2 cellular contexts compared by ENCODE assay signal in genomic region chr17:16495980-16496819, GRCh38.
TF ChIP-seq lines count a peak whose summit lies in the region.

No MANE protein-coding gene starts in this region.

TF ChIP-seq in WTC11, 78 proteins besides CTCF, POLR2A, EP300 and RAD21 (continued from another document and continues in another):
- no peak for TF ChIP-seq EMX1 (CRISPR knock-in tag; IDR thresholded peaks at IDR 0.05)
- TF ChIP-seq, protein P1, sequence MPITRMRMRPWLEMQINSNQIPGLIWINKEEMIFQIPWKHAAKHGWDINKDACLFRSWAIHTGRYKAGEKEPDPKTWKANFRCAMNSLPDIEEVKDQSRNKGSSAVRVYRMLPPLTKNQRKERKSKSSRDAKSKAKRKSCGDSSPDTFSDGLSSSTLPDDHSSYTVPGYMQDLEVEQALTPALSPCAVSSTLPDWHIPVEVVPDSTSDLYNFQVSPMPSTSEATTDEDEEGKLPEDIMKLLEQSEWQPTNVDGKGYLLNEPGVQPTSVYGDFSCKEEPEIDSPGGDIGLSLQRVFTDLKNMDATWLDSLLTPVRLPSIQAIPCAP (CRISPR knock-in tag; IDR thresholded peaks at IDR 0.05): no peak
- TF ChIP-seq, protein P2, sequence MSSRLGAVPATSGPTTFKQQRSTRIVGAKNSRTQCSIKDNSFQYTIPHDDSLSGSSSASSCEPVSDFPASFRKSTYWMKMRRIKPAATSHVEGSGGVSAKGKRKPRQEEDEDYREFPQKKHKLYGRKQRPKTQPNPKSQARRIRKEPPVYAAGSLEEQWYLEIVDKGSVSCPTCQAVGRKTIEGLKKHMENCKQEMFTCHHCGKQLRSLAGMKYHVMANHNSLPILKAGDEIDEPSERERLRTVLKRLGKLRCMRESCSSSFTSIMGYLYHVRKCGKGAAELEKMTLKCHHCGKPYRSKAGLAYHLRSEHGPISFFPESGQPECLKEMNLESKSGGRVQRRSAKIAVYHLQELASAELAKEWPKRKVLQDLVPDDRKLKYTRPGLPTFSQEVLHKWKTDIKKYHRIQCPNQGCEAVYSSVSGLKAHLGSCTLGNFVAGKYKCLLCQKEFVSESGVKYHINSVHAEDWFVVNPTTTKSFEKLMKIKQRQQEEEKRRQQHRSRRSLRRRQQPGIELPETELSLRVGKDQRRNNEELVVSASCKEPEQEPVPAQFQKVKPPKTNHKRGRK (CRISPR knock-in tag; IDR thresholded peaks at IDR 0.05; ENCODE audit: borderline replicate concordance): no peak
- TF ChIP-seq FOXP4 (CRISPR knock-in tag; IDR thresholded peaks at IDR 0.05): no peak
- no peak for TF ChIP-seq KAT7 (CRISPR knock-in tag; IDR thresholded peaks at IDR 0.05; ENCODE audit: borderline replicate concordance)
- TF ChIP-seq, protein P3, sequence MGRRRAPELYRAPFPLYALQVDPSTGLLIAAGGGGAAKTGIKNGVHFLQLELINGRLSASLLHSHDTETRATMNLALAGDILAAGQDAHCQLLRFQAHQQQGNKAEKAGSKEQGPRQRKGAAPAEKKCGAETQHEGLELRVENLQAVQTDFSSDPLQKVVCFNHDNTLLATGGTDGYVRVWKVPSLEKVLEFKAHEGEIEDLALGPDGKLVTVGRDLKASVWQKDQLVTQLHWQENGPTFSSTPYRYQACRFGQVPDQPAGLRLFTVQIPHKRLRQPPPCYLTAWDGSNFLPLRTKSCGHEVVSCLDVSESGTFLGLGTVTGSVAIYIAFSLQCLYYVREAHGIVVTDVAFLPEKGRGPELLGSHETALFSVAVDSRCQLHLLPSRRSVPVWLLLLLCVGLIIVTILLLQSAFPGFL (CRISPR knock-in tag; IDR thresholded peaks at IDR 0.05; ENCODE audit: borderline replicate concordance): no peak
- TF ChIP-seq, protein P4, sequence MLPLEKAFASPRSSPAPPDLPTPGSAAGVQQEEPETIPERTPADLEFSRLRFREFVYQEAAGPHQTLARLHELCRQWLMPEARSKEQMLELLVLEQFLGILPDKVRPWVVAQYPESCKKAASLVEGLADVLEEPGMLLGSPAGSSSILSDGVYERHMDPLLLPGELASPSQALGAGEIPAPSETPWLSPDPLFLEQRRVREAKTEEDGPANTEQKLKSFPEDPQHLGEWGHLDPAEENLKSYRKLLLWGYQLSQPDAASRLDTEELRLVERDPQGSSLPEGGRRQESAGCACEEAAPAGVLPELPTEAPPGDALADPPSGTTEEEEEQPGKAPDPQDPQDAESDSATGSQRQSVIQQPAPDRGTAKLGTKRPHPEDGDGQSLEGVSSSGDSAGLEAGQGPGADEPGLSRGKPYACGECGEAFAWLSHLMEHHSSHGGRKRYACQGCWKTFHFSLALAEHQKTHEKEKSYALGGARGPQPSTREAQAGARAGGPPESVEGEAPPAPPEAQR (CRISPR knock-in tag; IDR thresholded peaks at IDR 0.05): no peak
- TF ChIP-seq ATF2 (CRISPR knock-in tag; IDR thresholded peaks at IDR 0.05; ENCODE audit: borderline replicate concordance, low read depth): no peak
- TF ChIP-seq, protein P5, sequence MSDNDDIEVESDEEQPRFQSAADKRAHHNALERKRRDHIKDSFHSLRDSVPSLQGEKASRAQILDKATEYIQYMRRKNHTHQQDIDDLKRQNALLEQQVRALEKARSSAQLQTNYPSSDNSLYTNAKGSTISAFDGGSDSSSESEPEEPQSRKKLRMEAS (CRISPR knock-in tag; IDR thresholded peaks at IDR 0.05): no peak
- TF ChIP-seq NR3C1 (CRISPR knock-in tag; conservative IDR thresholded peaks at IDR 0.05; ENCODE audit: low read depth): no peak
- TF ChIP-seq IRF2 (CRISPR knock-in tag; IDR thresholded peaks at IDR 0.05; ENCODE audit: borderline replicate concordance, low read depth): no peak

TF ChIP-seq in HepG2, 621 proteins besides CTCF, POLR2A, EP300 and RAD21 (continued from another document):
- TF ChIP-seq SALL1 (CRISPR knock-in tag; IDR thresholded peaks at IDR 0.05) (peak; percentile 40; the same call in 1 of the 2 replicates), ZNF263 (CRISPR knock-in tag; IDR thresholded peaks at IDR 0.05) (peak; percentile 68), ZSCAN25 (CRISPR knock-in tag; IDR thresholded peaks at IDR 0.05) (no peak), MED1 (CRISPR knock-in tag; IDR thresholded peaks at IDR 0.05) (peak; percentile 21; the same call in 1 of the 2 replicates), HNF4A (CRISPR knock-in tag; IDR thresholded peaks at IDR 0.05) (peak; percentile 62), CEBPB (IDR thresholded peaks at IDR 0.05; ENCODE audit: borderline replicate concordance, low read depth, low read length) (0 out of 2 replicates have a peak, but pooled peaks have one; percentile 31), ZXDC (CRISPR knock-in tag; IDR thresholded peaks at IDR 0.05) (no peak), HMG20A (CRISPR knock-in tag; IDR thresholded peaks at IDR 0.05; ENCODE audit: borderline replicate concordance) (0 out of 2 replicates have a peak, but pooled peaks have one; percentile 21), RARA (CRISPR knock-in tag; IDR thresholded peaks at IDR 0.05) (peak; percentile 51)
- TF ChIP-seq, protein P6, sequence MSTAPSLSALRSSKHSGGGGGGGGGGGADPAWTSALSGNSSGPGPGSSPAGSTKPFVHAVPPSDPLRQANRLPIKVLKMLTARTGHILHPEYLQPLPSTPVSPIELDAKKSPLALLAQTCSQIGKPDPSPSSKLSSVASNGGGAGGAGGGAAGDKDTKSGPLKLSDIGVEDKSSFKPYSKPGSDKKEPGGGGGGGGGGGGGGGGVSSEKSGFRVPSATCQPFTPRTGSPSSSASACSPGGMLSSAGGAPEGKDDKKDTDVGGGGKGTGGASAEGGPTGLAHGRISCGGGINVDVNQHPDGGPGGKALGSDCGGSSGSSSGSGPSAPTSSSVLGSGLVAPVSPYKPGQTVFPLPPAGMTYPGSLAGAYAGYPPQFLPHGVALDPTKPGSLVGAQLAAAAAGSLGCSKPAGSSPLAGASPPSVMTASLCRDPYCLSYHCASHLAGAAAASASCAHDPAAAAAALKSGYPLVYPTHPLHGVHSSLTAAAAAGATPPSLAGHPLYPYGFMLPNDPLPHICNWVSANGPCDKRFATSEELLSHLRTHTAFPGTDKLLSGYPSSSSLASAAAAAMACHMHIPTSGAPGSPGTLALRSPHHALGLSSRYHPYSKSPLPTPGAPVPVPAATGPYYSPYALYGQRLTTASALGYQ (CRISPR knock-in tag; IDR thresholded peaks at IDR 0.05): no peak
- TF ChIP-seq, protein P7, sequence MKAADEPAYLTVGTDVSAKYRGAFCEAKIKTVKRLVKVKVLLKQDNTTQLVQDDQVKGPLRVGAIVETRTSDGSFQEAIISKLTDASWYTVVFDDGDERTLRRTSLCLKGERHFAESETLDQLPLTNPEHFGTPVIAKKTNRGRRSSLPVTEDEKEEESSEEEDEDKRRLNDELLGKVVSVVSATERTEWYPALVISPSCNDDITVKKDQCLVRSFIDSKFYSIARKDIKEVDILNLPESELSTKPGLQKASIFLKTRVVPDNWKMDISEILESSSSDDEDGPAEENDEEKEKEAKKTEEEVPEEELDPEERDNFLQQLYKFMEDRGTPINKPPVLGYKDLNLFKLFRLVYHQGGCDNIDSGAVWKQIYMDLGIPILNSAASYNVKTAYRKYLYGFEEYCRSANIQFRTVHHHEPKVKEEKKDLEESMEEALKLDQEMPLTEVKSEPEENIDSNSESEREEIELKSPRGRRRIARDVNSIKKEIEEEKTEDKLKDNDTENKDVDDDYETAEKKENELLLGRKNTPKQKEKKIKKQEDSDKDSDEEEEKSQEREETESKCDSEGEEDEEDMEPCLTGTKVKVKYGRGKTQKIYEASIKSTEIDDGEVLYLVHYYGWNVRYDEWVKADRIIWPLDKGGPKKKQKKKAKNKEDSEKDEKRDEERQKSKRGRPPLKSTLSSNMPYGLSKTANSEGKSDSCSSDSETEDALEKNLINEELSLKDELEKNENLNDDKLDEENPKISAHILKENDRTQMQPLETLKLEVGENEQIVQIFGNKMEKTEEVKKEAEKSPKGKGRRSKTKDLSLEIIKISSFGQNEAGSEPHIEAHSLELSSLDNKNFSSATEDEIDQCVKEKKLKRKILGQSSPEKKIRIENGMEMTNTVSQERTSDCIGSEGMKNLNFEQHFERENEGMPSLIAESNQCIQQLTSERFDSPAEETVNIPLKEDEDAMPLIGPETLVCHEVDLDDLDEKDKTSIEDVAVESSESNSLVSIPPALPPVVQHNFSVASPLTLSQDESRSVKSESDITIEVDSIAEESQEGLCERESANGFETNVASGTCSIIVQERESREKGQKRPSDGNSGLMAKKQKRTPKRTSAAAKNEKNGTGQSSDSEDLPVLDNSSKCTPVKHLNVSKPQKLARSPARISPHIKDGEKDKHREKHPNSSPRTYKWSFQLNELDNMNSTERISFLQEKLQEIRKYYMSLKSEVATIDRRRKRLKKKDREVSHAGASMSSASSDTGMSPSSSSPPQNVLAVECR (CRISPR knock-in tag; IDR thresholded peaks at IDR 0.05; ENCODE audit: borderline replicate concordance): peak; percentile 19; the same call in 1 of the 2 replicates
- TF ChIP-seq, protein P8, sequence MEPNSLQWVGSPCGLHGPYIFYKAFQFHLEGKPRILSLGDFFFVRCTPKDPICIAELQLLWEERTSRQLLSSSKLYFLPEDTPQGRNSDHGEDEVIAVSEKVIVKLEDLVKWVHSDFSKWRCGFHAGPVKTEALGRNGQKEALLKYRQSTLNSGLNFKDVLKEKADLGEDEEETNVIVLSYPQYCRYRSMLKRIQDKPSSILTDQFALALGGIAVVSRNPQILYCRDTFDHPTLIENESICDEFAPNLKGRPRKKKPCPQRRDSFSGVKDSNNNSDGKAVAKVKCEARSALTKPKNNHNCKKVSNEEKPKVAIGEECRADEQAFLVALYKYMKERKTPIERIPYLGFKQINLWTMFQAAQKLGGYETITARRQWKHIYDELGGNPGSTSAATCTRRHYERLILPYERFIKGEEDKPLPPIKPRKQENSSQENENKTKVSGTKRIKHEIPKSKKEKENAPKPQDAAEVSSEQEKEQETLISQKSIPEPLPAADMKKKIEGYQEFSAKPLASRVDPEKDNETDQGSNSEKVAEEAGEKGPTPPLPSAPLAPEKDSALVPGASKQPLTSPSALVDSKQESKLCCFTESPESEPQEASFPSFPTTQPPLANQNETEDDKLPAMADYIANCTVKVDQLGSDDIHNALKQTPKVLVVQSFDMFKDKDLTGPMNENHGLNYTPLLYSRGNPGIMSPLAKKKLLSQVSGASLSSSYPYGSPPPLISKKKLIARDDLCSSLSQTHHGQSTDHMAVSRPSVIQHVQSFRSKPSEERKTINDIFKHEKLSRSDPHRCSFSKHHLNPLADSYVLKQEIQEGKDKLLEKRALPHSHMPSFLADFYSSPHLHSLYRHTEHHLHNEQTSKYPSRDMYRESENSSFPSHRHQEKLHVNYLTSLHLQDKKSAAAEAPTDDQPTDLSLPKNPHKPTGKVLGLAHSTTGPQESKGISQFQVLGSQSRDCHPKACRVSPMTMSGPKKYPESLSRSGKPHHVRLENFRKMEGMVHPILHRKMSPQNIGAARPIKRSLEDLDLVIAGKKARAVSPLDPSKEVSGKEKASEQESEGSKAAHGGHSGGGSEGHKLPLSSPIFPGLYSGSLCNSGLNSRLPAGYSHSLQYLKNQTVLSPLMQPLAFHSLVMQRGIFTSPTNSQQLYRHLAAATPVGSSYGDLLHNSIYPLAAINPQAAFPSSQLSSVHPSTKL (CRISPR knock-in tag; IDR thresholded peaks at IDR 0.05): peak; percentile 45; the same call in 1 of the 2 replicates
TF ChIP-seq in HepG2: peak in this region for 10.
